In the genomic region with DNA sequence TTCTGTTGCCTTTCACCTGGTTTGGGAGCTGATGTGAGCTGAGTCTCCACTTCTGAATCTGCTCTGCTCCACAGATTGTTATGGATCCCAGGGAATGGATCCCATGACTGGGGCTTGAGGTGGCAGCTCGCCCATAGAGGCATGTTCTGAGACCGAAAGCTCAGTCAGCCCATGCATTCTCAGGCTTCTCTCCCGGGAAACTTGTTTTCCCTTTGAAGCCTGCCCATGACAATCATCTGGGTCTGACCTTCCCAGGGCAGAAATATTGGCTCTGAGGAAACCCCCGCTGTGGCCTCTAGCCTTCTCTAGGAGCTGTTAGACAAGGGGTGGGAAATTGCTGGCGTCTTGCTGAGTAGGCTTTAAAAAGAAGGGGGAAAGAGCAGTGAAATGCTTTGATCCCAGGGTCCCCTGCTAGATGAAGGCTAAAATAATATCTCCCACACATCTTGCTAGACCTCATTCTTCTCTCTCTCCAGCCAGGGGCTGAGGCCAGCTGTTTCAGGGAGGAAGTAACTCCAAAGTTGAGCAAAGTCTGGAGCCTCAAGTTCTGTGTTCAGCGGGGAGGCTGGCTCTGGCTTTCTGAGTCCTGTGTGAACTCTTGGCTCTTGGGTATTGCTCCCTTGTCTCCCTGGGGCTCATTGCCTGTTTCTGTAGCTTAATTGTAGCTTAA, we compare ENCODE assay signal across 9 cellular contexts. TPM values are rescaled to one million over a fixed set of nuclear protein-coding genes. Genes with fewer than 3 reads are reported as not detected.
DNase-seq lines count a peak whose midpoint lies in the region; ATAC-seq, FAIRE-seq and TF ChIP-seq lines count a peak whose summit lies in the region.
"Had no signal": no experiment of that assay in that cellular context is flagged by ENCODE, and none has a peak within 500 bp of the region (broad histone marks: within the 10 kb centered on the region; RNA-seq: fewer than 3 reads in every experiment).

No MANE protein-coding gene starts in this region.

- H3K9me3 Mint-ChIP-seq in activated CD8-positive, alpha-beta memory T cell treated with anti-CD3 and anti-CD28 coated beads, Interleukin-2, amount 10 ng/mL, durations not matched to agents 7 days and 5 days (ENCODE audit: low read depth), result no peaks in the 10 kb centered on the region
- H3K9me3 Mint-ChIP-seq in type B pancreatic cell, result no peaks in the 10 kb centered on the region

- peak overlapping the region; percentile 48 for H3K4me3 ChIP-seq in K562

- H3K4me1 Mint-ChIP-seq in activated CD8-positive, alpha-beta memory T cell treated with anti-CD3 and anti-CD28 coated beads, Interleukin-2, amount 10 ng/mL, durations not matched to agents 7 days and 5 days, result peaks cover 30% of the 10 kb centered on the region
- H3K4me1 Mint-ChIP-seq in type B pancreatic cell (ENCODE audit: unreplicated experiment), result peaks cover 32% of the 10 kb centered on the region

- H3K4me1 ChIP-seq in K562 (replicated peaks in 1 of 2; ENCODE audit: control insufficient read depth in 2 of 2, insufficient read depth in 2 of 2, low read length in 2 of 2), result peaks cover 19 to 29% of the 10 kb centered on the region in 2 experiments

- no peaks in the 10 kb centered on the region for H3K27me3 ChIP-seq in K562 (ENCODE audit: control insufficient read depth in 2 of 2, insufficient read depth in 2 of 2, low read length in 2 of 2)

- TF ChIP-seq CTCF in K562 (IDR thresholded peaks at IDR 0.05 in 2 of 3, conservative IDR thresholded peaks at IDR 0.05 in 1 of 3; ENCODE audit: insufficient read depth in 2 of 3, low read depth in 1 of 3, low read length in 3 of 3) (no peak), type B pancreatic cell (conservative IDR thresholded peaks at IDR 0.05) (no peak)

- no peak for ATAC-seq in activated CD8-positive, alpha-beta memory T cell treated with anti-CD3 and anti-CD28 coated beads, Interleukin-2, amount 10 ng/mL, durations not matched to agents 7 days and 5 days
- ATAC-seq in K562 (peak; percentile 17; the same call in 2 of the 3 replicates), GM21576 (IDR thresholded peaks at IDR 0.05; ENCODE audit: unreplicated experiment) (no peak)

- H3K9ac ChIP-seq in K562 (ENCODE audit: insufficient read depth in 1 of 2, low read depth in 2 of 2, low read length in 2 of 2), result peak overlapping the region; percentile 77 to 94; a peak in 3 of 4 replicates

- intact Hi-C loops in K562 (cut with micrococcal nuclease), result loop anchor here (5.0 kb wide), 1 partner anchor 33 kb away; the partner anchor contains the start of gene C2orf68

- peak; percentile 29 for FAIRE-seq in K562 (lab: Jason Lieb, UNC)
- FAIRE-seq: small intestine had no signal

- peak overlapping the region; percentile 81 for H3K27ac ChIP-seq in K562 (ENCODE audit: extremely low read depth, low read depth, low read length)

- TF ChIP-seq EP300 in K562 (IDR thresholded peaks at IDR 0.05; ENCODE audit: low read length), result no peak

- peak overlapping the region; percentile 87 for H3K4me2 ChIP-seq in K562 (ENCODE audit: insufficient read depth, low read length)

- peak overlapping the region; percentile 90; the same call in 1 of the 2 replicates for H2AFZ ChIP-seq in K562 (ENCODE audit: low read depth, low read length)

- DNase-seq in activated CD8-positive, alpha-beta memory T cell treated with anti-CD3 and anti-CD28 coated beads, Interleukin-2, amount 10 ng/mL, durations not matched to agents 7 days and 5 days, result no peak
- no peak for DNase-seq in activated CD8-positive, alpha-beta memory T cell treated with anti-CD3 and anti-CD28 coated beads, Interleukin-2, amount 50 U/mL, for 48 hours
- DNase-seq in K562 (ENCODE audit: extremely low read depth in 1 of 4, low spot score in 3 of 4) (peak in 2 of 4 experiments; percentile 48 to 50), medulla oblongata (ENCODE audit: extremely low spot score) (peak; percentile 56), type B pancreatic cell (ENCODE audit: extremely low spot score, unreplicated experiment) (no peak), NCI-H748 (lab: John Stamatoyannopoulos, UW; ENCODE audit: unreplicated experiment) (no peak), NCI-H69 (lab: John Stamatoyannopoulos, UW) (no peak)
- DNase-seq: small intestine had no signal

- no peaks in the 10 kb centered on the region for H3K27me3 Mint-ChIP-seq in activated CD8-positive, alpha-beta memory T cell treated with anti-CD3 and anti-CD28 coated beads, Interleukin-2, amount 10 ng/mL, durations not matched to agents 7 days and 5 days
- H3K27me3 Mint-ChIP-seq in type B pancreatic cell, result no peaks in the 10 kb centered on the region

- H4K20me1 ChIP-seq in K562 (replicated peaks; ENCODE audit: control insufficient read depth, insufficient read depth, low read length), result no peaks in the 10 kb centered on the region

- peaks cover 37% of the 10 kb centered on the region; the same call in 2 of the 3 replicates for H3K36me3 ChIP-seq in K562 (ENCODE audit: control insufficient read depth, insufficient read depth, low read length)

- peaks cover 25% of the 10 kb centered on the region for H3K36me3 Mint-ChIP-seq in activated CD8-positive, alpha-beta memory T cell treated with anti-CD3 and anti-CD28 coated beads, Interleukin-2, amount 10 ng/mL, durations not matched to agents 7 days and 5 days
- no peaks in the 10 kb centered on the region for H3K36me3 Mint-ChIP-seq in type B pancreatic cell

- H3K27ac Mint-ChIP-seq in activated CD8-positive, alpha-beta memory T cell treated with anti-CD3 and anti-CD28 coated beads, Interleukin-2, amount 10 ng/mL, durations not matched to agents 7 days and 5 days, result no peak overlapping the region
- peak overlapping the region; percentile 98 for H3K27ac Mint-ChIP-seq in type B pancreatic cell

- no peaks in the 10 kb centered on the region for H3K9me1 ChIP-seq in K562 (ENCODE audit: control insufficient read depth, insufficient read depth, low read length)

- CTCF ChIA-PET in activated CD8-positive, alpha-beta memory T cell treated with anti-CD3 and anti-CD28 coated beads, Interleukin-2, amount 10 ng/mL, durations not matched to agents 7 days and 5 days (lab: Charles Lee), result interaction anchor here (0.6 to 1.1 kb wide), 2 partner anchors 27 to 205 kb away, joined by 3 read pairs; no protein-coding TSS in a partner anchor
- CTCF ChIA-PET in K562 (lab: Yijun Ruan, JAX; ENCODE audit: low intra/inter-chr PET ratio), result no interaction called here

- TF ChIP-seq RAD21 in K562 (CRISPR knock-in tag; conservative IDR thresholded peaks at IDR 0.05 in 1 of 2, IDR thresholded peaks at IDR 0.05 in 1 of 2), result no peak

- H3K79me2 ChIP-seq in K562 (ENCODE audit: control insufficient read depth, insufficient read depth, low read length), result peaks cover 30% of the 10 kb centered on the region

- 20% methylated on average over 2 of the region's 6 CpGs for WGBS in K562 (ENCODE audit: insufficient coverage, low coverage, missing lambda C conversion rate)

- peak overlapping the region; percentile 98 for H3K4me3 Mint-ChIP-seq in activated CD8-positive, alpha-beta memory T cell treated with anti-CD3 and anti-CD28 coated beads, Interleukin-2, amount 10 ng/mL, durations not matched to agents 7 days and 5 days
- H3K4me3 Mint-ChIP-seq in type B pancreatic cell, result peak overlapping the region; percentile 94

- no TSS peak for BruUV-seq in K562 (replicated peaks; lab: Mats Ljungman, UMichigan)

- POLR2A ChIA-PET in K562 (lab: Yijun Ruan, JAX), result interaction anchor here (0.6 to 3.8 kb wide), 13 partner anchors 8 to 172 kb away, joined by 3 to 23 read pairs (median 5); partner anchors contain the start of genes GGCX and RNF181

- in situ Hi-C loops in K562 (cut with MboI), result no loop called here

- no peak for TF ChIP-seq POLR2A in K562 (conservative IDR thresholded peaks at IDR 0.05)

- H3K9me3 ChIP-seq in K562 (replicated peaks; ENCODE audit: control insufficient read depth, insufficient read depth, low read depth, low read length), result no peaks in the 10 kb centered on the region

RNA-seq across cellular contexts. Expression of gene VAMP8, which starts 2.0 kb away (rescaled TPM):
- 100 to 1,000 TPM in 1 of 2 experiments, 10 to 100 TPM in 1; 99.6 to 124 TPM for total RNA-seq in activated CD8-positive, alpha-beta memory T cell treated with anti-CD3 and anti-CD28 coated beads, Interleukin-2, amount 10 ng/mL, durations not matched to agents 7 days and 5 days
- 24.0 and 36.3 TPM in 2 replicates for total RNA-seq in K562 (2011; cell fraction: chromatin; rRNA removed; ENCODE audit: low replicate concordance)
- 32.9 and 36.7 TPM in 2 replicates for total RNA-seq in K562 (2011; cell fraction: nucleolus; rRNA removed)
- 35.9 and 47.3 TPM in 2 replicates for total RNA-seq in K562 (2011; cell fraction: nucleoplasm; rRNA removed)
- 146 and 183 TPM in 2 replicates for total RNA-seq in K562 (2014; rRNA removed)
- total RNA-seq in K562 (2014; rRNA removed; fragmentation: Illumina TruSeq; extraction: Trizol), result 107 and 129 TPM in 2 replicates
- total RNA-seq in K562 (2015; rRNA removed; fragmentation: Illumina TruSeq; extraction: Trizol), result 96.4 and 109 TPM in 2 replicates
- 140 and 149 TPM in 2 replicates for total RNA-seq in K562 (2021)
- 184 and 340 TPM in 2 replicates for polyA plus RNA-seq in K562 (2011; rRNA removed)
- polyA plus RNA-seq in K562 (2011; cell fraction: cytosol; rRNA removed), result 266 and 268 TPM in 2 replicates
- 98.3 and 102 TPM in 2 replicates for polyA plus RNA-seq in K562 (2011; cell fraction: nucleus; rRNA removed)
- polyA plus RNA-seq in K562 (2012), result 193 and 225 TPM in 2 replicates
- polyA plus RNA-seq in K562 (2014; fragmentation: Illumina TruSeq; extraction: Trizol), result 301 and 302 TPM in 2 replicates
- 100 to 1,000 TPM; 566 to 571 TPM for polyA plus RNA-seq in K562 (2014; fragmentation: Nextera tagmentation; extraction: Ambion mirVana)
- polyA plus RNA-seq in K562 (2014; rRNA removed), result 248 and 255 TPM in 2 replicates
- polyA minus RNA-seq in K562 (2011; rRNA and poly(A)+ RNA removed), result 89.7 and 134 TPM in 2 replicates
- 26.2 and 47.2 TPM in 2 replicates for polyA minus RNA-seq in K562 (2011; cell fraction: cytosol; rRNA and poly(A)+ RNA removed)
- polyA minus RNA-seq in K562 (2011; cell fraction: nucleus; rRNA and poly(A)+ RNA removed), result 16.0 and 18.9 TPM in 2 replicates
- 62.8 and 157 TPM in 2 replicates for total RNA-seq in type B pancreatic cell (ENCODE audit: low replicate concordance)

RNA-seq across cellular contexts. Expression of gene VAMP5, which starts 4.8 kb away (rescaled TPM):
- 10 to 100 TPM; 84.4 to 88.4 TPM for total RNA-seq in activated CD8-positive, alpha-beta memory T cell treated with anti-CD3 and anti-CD28 coated beads, Interleukin-2, amount 10 ng/mL, durations not matched to agents 7 days and 5 days
- 0.74 and 3.7 TPM in 2 replicates for total RNA-seq in K562 (2011; cell fraction: chromatin; rRNA removed; ENCODE audit: low replicate concordance)
- total RNA-seq in K562 (2011; cell fraction: nucleolus; rRNA removed), result 2.6 and 4.3 TPM in 2 replicates
- total RNA-seq in K562 (2011; cell fraction: nucleoplasm; rRNA removed), result 1.8 and 2.7 TPM in 2 replicates
- total RNA-seq in K562 (2014; rRNA removed), result 0.41 and 0.59 TPM in 2 replicates
- total RNA-seq in K562 (2014; rRNA removed; fragmentation: Illumina TruSeq; extraction: Trizol), result not detected in 2 replicates
- total RNA-seq in K562 (2015; rRNA removed; fragmentation: Illumina TruSeq; extraction: Trizol), result not detected in 2 replicates
- 0.85 and 1.1 TPM in 2 replicates for total RNA-seq in K562 (2021)
- 1.5 and 1.9 TPM in 2 replicates for polyA plus RNA-seq in K562 (2011; rRNA removed)
- polyA plus RNA-seq in K562 (2011; cell fraction: cytosol; rRNA removed), result 2.1 and 2.8 TPM in 2 replicates
- 4.2 and 6.3 TPM in 2 replicates for polyA plus RNA-seq in K562 (2011; cell fraction: nucleus; rRNA removed)
- 0.68 and 4.7 TPM in 2 replicates for polyA plus RNA-seq in K562 (2012)
- polyA plus RNA-seq in K562 (2014; fragmentation: Illumina TruSeq; extraction: Trizol), result 0.39 and 0.54 TPM in 2 replicates
- 1 to 10 TPM; 1.5 to 1.9 TPM for polyA plus RNA-seq in K562 (2014; fragmentation: Nextera tagmentation; extraction: Ambion mirVana)
- polyA plus RNA-seq in K562 (2014; rRNA removed), result 0.34 and 1.5 TPM in 2 replicates
- 1.3 and 2.5 TPM in 2 replicates for polyA minus RNA-seq in K562 (2011; rRNA and poly(A)+ RNA removed)
- polyA minus RNA-seq in K562 (2011; cell fraction: cytosol; rRNA and poly(A)+ RNA removed), result not detected in 2 replicates
- 0.54 and 0.78 TPM in 2 replicates for polyA minus RNA-seq in K562 (2011; cell fraction: nucleus; rRNA and poly(A)+ RNA removed)
- 3.4 and 4.4 TPM in 2 replicates for total RNA-seq in type B pancreatic cell (ENCODE audit: low replicate concordance)

RNA-seq across cellular contexts. Expression of gene RNF181, which starts 16.1 kb away (rescaled TPM):
- 100 to 1,000 TPM; 100 to 110 TPM for total RNA-seq in activated CD8-positive, alpha-beta memory T cell treated with anti-CD3 and anti-CD28 coated beads, Interleukin-2, amount 10 ng/mL, durations not matched to agents 7 days and 5 days
- 76.8 and 189 TPM in 2 replicates for total RNA-seq in K562 (2011; cell fraction: chromatin; rRNA removed; ENCODE audit: low replicate concordance)
- total RNA-seq in K562 (2011; cell fraction: nucleolus; rRNA removed), result 209 and 223 TPM in 2 replicates
- 148 and 152 TPM in 2 replicates for total RNA-seq in K562 (2011; cell fraction: nucleoplasm; rRNA removed)
- total RNA-seq in K562 (2014; rRNA removed), result 189 and 243 TPM in 2 replicates
- total RNA-seq in K562 (2014; rRNA removed; fragmentation: Illumina TruSeq; extraction: Trizol), result 181 and 208 TPM in 2 replicates
- 150 and 156 TPM in 2 replicates for total RNA-seq in K562 (2015; rRNA removed; fragmentation: Illumina TruSeq; extraction: Trizol)
- total RNA-seq in K562 (2021), result 139 and 158 TPM in 2 replicates
- 324 and 492 TPM in 2 replicates for polyA plus RNA-seq in K562 (2011; rRNA removed)
- 513 and 736 TPM in 2 replicates for polyA plus RNA-seq in K562 (2011; cell fraction: cytosol; rRNA removed)
- 354 and 425 TPM in 2 replicates for polyA plus RNA-seq in K562 (2011; cell fraction: nucleus; rRNA removed)
- 249 and 379 TPM in 2 replicates for polyA plus RNA-seq in K562 (2012)
- polyA plus RNA-seq in K562 (2014; fragmentation: Illumina TruSeq; extraction: Trizol), result 253 and 256 TPM in 2 replicates
- 100 to 1,000 TPM; 425 to 485 TPM for polyA plus RNA-seq in K562 (2014; fragmentation: Nextera tagmentation; extraction: Ambion mirVana)
- polyA plus RNA-seq in K562 (2014; rRNA removed), result 289 and 334 TPM in 2 replicates
- polyA minus RNA-seq in K562 (2011; rRNA and poly(A)+ RNA removed), result 88.4 and 169 TPM in 2 replicates
- polyA minus RNA-seq in K562 (2011; cell fraction: cytosol; rRNA and poly(A)+ RNA removed), result 40.6 and 67.6 TPM in 2 replicates
- 58.2 and 63.7 TPM in 2 replicates for polyA minus RNA-seq in K562 (2011; cell fraction: nucleus; rRNA and poly(A)+ RNA removed)
- total RNA-seq in type B pancreatic cell (ENCODE audit: low replicate concordance), result 70.2 and 78.8 TPM in 2 replicates

RNA-seq across cellular contexts. Expression of gene GGCX, which starts 18.1 kb away (rescaled TPM):
- total RNA-seq in activated CD8-positive, alpha-beta memory T cell treated with anti-CD3 and anti-CD28 coated beads, Interleukin-2, amount 10 ng/mL, durations not matched to agents 7 days and 5 days, result 10 to 100 TPM; 26.0 to 26.7 TPM
- 126 and 226 TPM in 2 replicates for total RNA-seq in K562 (2011; cell fraction: chromatin; rRNA removed; ENCODE audit: low replicate concordance)
- total RNA-seq in K562 (2011; cell fraction: nucleolus; rRNA removed), result 103 and 119 TPM in 2 replicates
- total RNA-seq in K562 (2011; cell fraction: nucleoplasm; rRNA removed), result 111 and 121 TPM in 2 replicates
- 14.4 and 18.5 TPM in 2 replicates for total RNA-seq in K562 (2014; rRNA removed)
- total RNA-seq in K562 (2014; rRNA removed; fragmentation: Illumina TruSeq; extraction: Trizol), result 23.9 and 24.2 TPM in 2 replicates
- 19.7 and 21.2 TPM in 2 replicates for total RNA-seq in K562 (2015; rRNA removed; fragmentation: Illumina TruSeq; extraction: Trizol)
- total RNA-seq in K562 (2021), result 28.1 and 28.4 TPM in 2 replicates
- 12.5 and 29.2 TPM in 2 replicates for polyA plus RNA-seq in K562 (2011; rRNA removed)
- 19.3 and 37.3 TPM in 2 replicates for polyA plus RNA-seq in K562 (2011; cell fraction: cytosol; rRNA removed)
- polyA plus RNA-seq in K562 (2011; cell fraction: nucleus; rRNA removed), result 22.9 and 43.4 TPM in 2 replicates
- 24.5 and 30.1 TPM in 2 replicates for polyA plus RNA-seq in K562 (2012)
- 22.7 and 23.4 TPM in 2 replicates for polyA plus RNA-seq in K562 (2014; fragmentation: Illumina TruSeq; extraction: Trizol)
- polyA plus RNA-seq in K562 (2014; fragmentation: Nextera tagmentation; extraction: Ambion mirVana), result 10 to 100 TPM; 46.7 to 47.1 TPM
- polyA plus RNA-seq in K562 (2014; rRNA removed), result 29.6 and 31.0 TPM in 2 replicates
- 21.2 and 39.3 TPM in 2 replicates for polyA minus RNA-seq in K562 (2011; rRNA and poly(A)+ RNA removed)
- polyA minus RNA-seq in K562 (2011; cell fraction: cytosol; rRNA and poly(A)+ RNA removed), result 6.9 and 15.1 TPM in 2 replicates
- polyA minus RNA-seq in K562 (2011; cell fraction: nucleus; rRNA and poly(A)+ RNA removed), result 31.7 and 35.3 TPM in 2 replicates
- total RNA-seq in type B pancreatic cell (ENCODE audit: low replicate concordance), result 62.6 and 76.2 TPM in 2 replicates

RNA-seq across cellular contexts. Expression of gene TMEM150A, which starts 23.1 kb away (rescaled TPM):
- total RNA-seq in activated CD8-positive, alpha-beta memory T cell treated with anti-CD3 and anti-CD28 coated beads, Interleukin-2, amount 10 ng/mL, durations not matched to agents 7 days and 5 days, result 1 to 10 TPM in 1 of 2 experiments, under 1 TPM in 1; 0.91 to 1.7 TPM
- 12.3 and 50.7 TPM in 2 replicates for total RNA-seq in K562 (2011; cell fraction: chromatin; rRNA removed; ENCODE audit: low replicate concordance)
- total RNA-seq in K562 (2011; cell fraction: nucleolus; rRNA removed), result 25.1 and 34.9 TPM in 2 replicates
- total RNA-seq in K562 (2011; cell fraction: nucleoplasm; rRNA removed), result 20.9 and 29.0 TPM in 2 replicates
- total RNA-seq in K562 (2014; rRNA removed) (8.4 and 12.9 TPM in 2 replicates), K562 (2014; rRNA removed; fragmentation: Illumina TruSeq; extraction: Trizol) (3.6 and 6.0 TPM in 2 replicates), K562 (2015; rRNA removed; fragmentation: Illumina TruSeq; extraction: Trizol) (7.4 and 8.4 TPM in 2 replicates), K562 (2021) (13.3 and 15.5 TPM in 2 replicates), type B pancreatic cell (ENCODE audit: low replicate concordance) (16.7 and 19.8 TPM in 2 replicates)
- polyA plus RNA-seq in K562 (2011; rRNA removed) (8.9 and 9.6 TPM in 2 replicates), K562 (2014; fragmentation: Illumina TruSeq; extraction: Trizol) (17.1 and 20.8 TPM in 2 replicates), K562 (2014; fragmentation: Nextera tagmentation; extraction: Ambion mirVana) (1 to 10 TPM; 3.9 to 5.3 TPM), K562 (2014; rRNA removed) (12.9 and 16.2 TPM in 2 replicates)
- polyA plus RNA-seq in K562 (2011; cell fraction: cytosol; rRNA removed), result 7.1 and 29.5 TPM in 2 replicates
- polyA plus RNA-seq in K562 (2011; cell fraction: nucleus; rRNA removed), result 31.7 and 96.1 TPM in 2 replicates
- 11.9 and 15.8 TPM in 2 replicates for polyA plus RNA-seq in K562 (2012)
- 3.5 and 7.0 TPM in 2 replicates for polyA minus RNA-seq in K562 (2011; rRNA and poly(A)+ RNA removed)
- 3.9 and 9.4 TPM in 2 replicates for polyA minus RNA-seq in K562 (2011; cell fraction: cytosol; rRNA and poly(A)+ RNA removed)
- polyA minus RNA-seq in K562 (2011; cell fraction: nucleus; rRNA and poly(A)+ RNA removed), result 7.6 and 11.0 TPM in 2 replicates

Comparison
In these comparisons a context has a peak if more than half of its experiments do, and no peak if none do; other contexts are left out.
1. RNA of gene VAMP5, which starts 4.8 kb away (total RNA-seq): 84.4 to 88.4 TPM in activated CD8-positive, alpha-beta memory T cell treated with anti-CD3 and anti-CD28 coated beads, Interleukin-2, amount 10 ng/mL, durations not matched to agents 7 days and 5 days; 3.4 to 4.4 TPM in type B pancreatic cell and 0.41 to 4.3 TPM in K562; every median in the first group is over 10 times any median in the second.